Comparison of ENCODE assay signal across 29 cellular contexts in genomic region chr6:38215651-38216319, GRCh38.
DNase-seq lines count a peak whose midpoint lies in the region; ATAC-seq, FAIRE-seq and TF ChIP-seq lines count a peak whose summit lies in the region.
"Had no signal": no experiment of that assay in that cellular context is flagged by ENCODE, and none has a peak within 500 bp of the region (broad histone marks: within the 10 kb centered on the region; RNA-seq: fewer than 3 reads in every experiment).

No MANE protein-coding gene starts in this region.

- no peaks in the 10 kb centered on the region for H3K36me3 ChIP-seq in HUES48 (ENCODE audit: control insufficient read depth, insufficient read depth, low read length)
- H3K36me3 ChIP-seq: gastrocnemius medialis, pancreas, right atrium auricular region, vagina had no signal

- no peaks in the 10 kb centered on the region for H3K27me3 Mint-ChIP-seq in activated T-helper 17 cell treated with anti-CD3 and anti-CD28 coated beads, Interleukin-2, amount 50 U/mL, for 72 hours
- H3K27me3 Mint-ChIP-seq: activated CD4-positive, alpha-beta T cell treated with anti-CD3 and anti-CD28 coated beads, Interleukin-2, amount 10 ng/mL, durations not matched to agents 7 days and 5 days; activated naive CD8-positive, alpha-beta T cell; B cell; IgD-negative memory B cell; stimulated activated naive CD8-positive, alpha-beta T cell treated with anti-CD3 and anti-CD28 coated beads, Interleukin-15, Interleukin-2, amounts not matched to agents 100 ng/mL and 50 ng/mL, for 24 hours had no signal

- no peak for FAIRE-seq in urothelium cell line (lab: Jason Lieb, UNC)
- FAIRE-seq: bronchial epithelial cell, colon, endothelial cell of umbilical vein, pancreas had no signal

- no peak overlapping the region for H3K4me3 Mint-ChIP-seq in activated T-helper 17 cell treated with anti-CD3 and anti-CD28 coated beads, Interleukin-2, amount 50 U/mL, for 72 hours
- H3K4me3 Mint-ChIP-seq: activated CD4-positive, alpha-beta T cell treated with anti-CD3 and anti-CD28 coated beads, Interleukin-2, amount 10 ng/mL, durations not matched to agents 7 days and 5 days; activated naive CD8-positive, alpha-beta T cell; B cell; CD8-positive, alpha-beta T cell; HFFc6; IgD-negative memory B cell; stimulated activated naive CD8-positive, alpha-beta T cell treated with anti-CD3 and anti-CD28 coated beads, Interleukin-15, Interleukin-2, amounts not matched to agents 100 ng/mL and 50 ng/mL, for 24 hours had no signal

- no peaks in the 10 kb centered on the region for H3K9me3 Mint-ChIP-seq in activated T-helper 17 cell treated with anti-CD3 and anti-CD28 coated beads, Interleukin-2, amount 50 U/mL, for 72 hours
- H3K9me3 Mint-ChIP-seq: CD8-positive, alpha-beta T cell; HFFc6; IgD-negative memory B cell; stimulated activated naive CD8-positive, alpha-beta T cell treated with anti-CD3 and anti-CD28 coated beads, Interleukin-15, Interleukin-2, amounts not matched to agents 100 ng/mL and 50 ng/mL, for 24 hours had no signal

- H3K9me3 ChIP-seq in HUES48 (ENCODE audit: control insufficient read depth, insufficient read depth, low read length) = no peaks in the 10 kb centered on the region
- H3K9me3 ChIP-seq: gastrocnemius medialis, mucosa of descending colon, pancreas, right atrium auricular region, vagina had no signal

- H3K36me3 Mint-ChIP-seq in activated T-helper 17 cell treated with anti-CD3 and anti-CD28 coated beads, Interleukin-2, amount 50 U/mL, for 72 hours (ENCODE audit: low read depth) = no peaks in the 10 kb centered on the region

- H3K4me1 Mint-ChIP-seq in activated T-helper 17 cell treated with anti-CD3 and anti-CD28 coated beads, Interleukin-2, amount 50 U/mL, for 72 hours = peaks cover 4% of the 10 kb centered on the region
- H3K4me1 Mint-ChIP-seq: activated CD4-positive, alpha-beta T cell treated with anti-CD3 and anti-CD28 coated beads, Interleukin-2, amount 10 ng/mL, durations not matched to agents 7 days and 5 days; B cell had no signal

- H3K27ac ChIP-seq in HUES48 (ENCODE audit: low read depth, low read length) = peak overlapping the region; percentile 41
- H3K27ac ChIP-seq: gastrocnemius medialis, pancreas, right atrium auricular region, vagina had no signal

- ATAC-seq in activated T-helper 17 cell treated with anti-CD3 and anti-CD28 coated beads, Interleukin-2, amount 50 U/mL, for 72 hours (replicated peaks) = peak; percentile 72
- ATAC-seq in HG03108 (IDR thresholded peaks at IDR 0.05; ENCODE audit: unreplicated experiment) (no peak), GM18858 (IDR thresholded peaks at IDR 0.05; ENCODE audit: unreplicated experiment) (no peak)
- ATAC-seq: CD8-positive, alpha-beta T cell; gastrocnemius medialis; mucosa of descending colon had no signal

- peak overlapping the region; percentile 25 for H3K27ac Mint-ChIP-seq in activated T-helper 17 cell treated with anti-CD3 and anti-CD28 coated beads, Interleukin-2, amount 50 U/mL, for 72 hours
- H3K27ac Mint-ChIP-seq: activated CD4-positive, alpha-beta T cell treated with anti-CD3 and anti-CD28 coated beads, Interleukin-2, amount 10 ng/mL, durations not matched to agents 7 days and 5 days; activated naive CD8-positive, alpha-beta T cell; B cell; CD8-positive, alpha-beta T cell; HFFc6; stimulated activated naive CD8-positive, alpha-beta T cell treated with anti-CD3 and anti-CD28 coated beads, Interleukin-15, Interleukin-2, amounts not matched to agents 100 ng/mL and 50 ng/mL, for 24 hours had no signal

- H3K9ac ChIP-seq in HUES48 (ENCODE audit: low read depth, low read length) = no peak overlapping the region

- no peak for TF ChIP-seq CTCF in GM10266 (IDR thresholded peaks at IDR 0.05; ENCODE audit: control insufficient read depth, insufficient read depth, low read depth, missing control alignments)

- H3K4me3 ChIP-seq in HUES48 (ENCODE audit: low read depth, low read length) = no peak overlapping the region
- H3K4me3 ChIP-seq: gastrocnemius medialis, lung, mucosa of descending colon, pancreas, right atrium auricular region, smooth muscle cell, vagina had no signal

- DNase-seq in GM10266 (ENCODE audit: extremely low spot score) (peak; percentile 11), retina (peak; percentile 81), RKO (ENCODE audit: low spot score) (no peak), urothelium cell line (ENCODE audit: low spot score) (no peak)
- DNase-seq: activated CD4-positive, alpha-beta T cell treated with anti-CD3 and anti-CD28 coated beads, Interleukin-2, amount 10 ng/mL, durations not matched to agents 7 days and 5 days; activated effector memory CD4-positive, alpha-beta T cell treated with anti-CD3 and anti-CD28 coated beads, Interleukin-2, amount 50 U/mL, for 16 hours; activated T-cell treated with anti-CD3 and anti-CD28 coated beads, Interleukin-2, amount 50 U/mL, for 1 hour; CD8-positive, alpha-beta T cell; gastrocnemius medialis; HFFc6; hippocampal formation; mucosa of descending colon; NCI-H1048; pancreas had no signal

- peaks cover 32% of the 10 kb centered on the region for H3K4me1 ChIP-seq in HUES48 (ENCODE audit: control insufficient read depth, insufficient read depth, low read length)

- H3K27me3 ChIP-seq in HUES48 (ENCODE audit: control insufficient read depth, insufficient read depth, low read length) = no peaks in the 10 kb centered on the region
- H3K27me3 ChIP-seq: gastrocnemius medialis, pancreas, right atrium auricular region, vagina had no signal

Comparison
In these comparisons a context has a peak if more than half of its experiments do, and no peak if none do; other contexts are left out.
1. DNase-seq: peak in GM10266 (single experiment) and retina (single experiment); none in RKO (single experiment) and urothelium cell line (single experiment).